ENCODE assay signal across 9 cellular contexts in genomic region chr16:50121721-50122445, GRCh38. TPM values are rescaled to one million over a fixed set of nuclear protein-coding genes. Genes with fewer than 3 reads are reported as not detected.
DNase-seq lines count a peak whose midpoint lies in the region; ATAC-seq and TF ChIP-seq lines count a peak whose summit lies in the region.
"Had no signal": no experiment of that assay in that cellular context is flagged by ENCODE, and none has a peak within 500 bp of the region (broad histone marks: within the 10 kb centered on the region; RNA-seq: fewer than 3 reads in every experiment).

No MANE protein-coding gene starts in this region.

- 71% methylated on average over 14 of the region's 14 CpGs for WGBS in esophagus muscularis mucosa

- no peaks in the 10 kb centered on the region for H3K36me3 ChIP-seq in esophagus muscularis mucosa

- H3K9me3 Mint-ChIP-seq in activated T-helper 2 cell treated with anti-CD3 and anti-CD28 coated beads, Interferon-gamma antibody, Interleukin-2, Interleukin-4, amounts not matched to agents 10 μg/mL and 5 μg/mL and 100 μg/mL, durations not matched to agents 14 hours and 24 hours and 36 hours = no peaks in the 10 kb centered on the region

- no peaks in the 10 kb centered on the region for H3K4me1 ChIP-seq in esophagus muscularis mucosa

- intact Hi-C loops in activated T-helper 2 cell treated with anti-CD3 and anti-CD28 coated beads, Interferon-gamma antibody, Interleukin-2, Interleukin-4, amounts not matched to agents 10 μg/mL and 5 μg/mL and 100 μg/mL, durations not matched to agents 14 hours and 24 hours and 36 hours (cut with micrococcal nuclease) = no loop called here
- intact Hi-C loops in esophagus muscularis mucosa (cut with DNase I) = no loop called here

- DNase-seq in COR-L47 (lab: John Stamatoyannopoulos, UW) (peak; percentile 50), esophagus muscularis mucosa (ENCODE audit: extremely low spot score) (no peak), C1 segment of cervical spinal cord (lab: John Stamatoyannopoulos, UW) (no peak), NCI-H69 (lab: John Stamatoyannopoulos, UW) (no peak), HPDE6-E6E7 (ENCODE audit: extremely low spot score) (no peak)
- DNase-seq in activated T-helper 2 cell treated with anti-CD3 and anti-CD28 coated beads, Interferon-gamma antibody, Interleukin-2, Interleukin-4, amounts not matched to agents 10 μg/mL and 5 μg/mL and 100 μg/mL, durations not matched to agents 14 hours and 24 hours and 36 hours (ENCODE audit: low spot score) = peak; percentile 15

- TF ChIP-seq CTCF in esophagus muscularis mucosa (IDR thresholded peaks at IDR 0.05) = no peak

- H3K27me3 Mint-ChIP-seq in activated T-helper 2 cell treated with anti-CD3 and anti-CD28 coated beads, Interferon-gamma antibody, Interleukin-2, Interleukin-4, amounts not matched to agents 10 μg/mL and 5 μg/mL and 100 μg/mL, durations not matched to agents 14 hours and 24 hours and 36 hours (ENCODE audit: low read depth) = no peaks in the 10 kb centered on the region

- no peak overlapping the region for H3K4me3 Mint-ChIP-seq in activated T-helper 2 cell treated with anti-CD3 and anti-CD28 coated beads, Interferon-gamma antibody, Interleukin-2, Interleukin-4, amounts not matched to agents 10 μg/mL and 5 μg/mL and 100 μg/mL, durations not matched to agents 14 hours and 24 hours and 36 hours (ENCODE audit: low read depth)

- no peaks in the 10 kb centered on the region for H3K36me3 Mint-ChIP-seq in activated T-helper 2 cell treated with anti-CD3 and anti-CD28 coated beads, Interferon-gamma antibody, Interleukin-2, Interleukin-4, amounts not matched to agents 10 μg/mL and 5 μg/mL and 100 μg/mL, durations not matched to agents 14 hours and 24 hours and 36 hours (ENCODE audit: low read depth)

- H3K27ac Mint-ChIP-seq in activated T-helper 2 cell treated with anti-CD3 and anti-CD28 coated beads, Interferon-gamma antibody, Interleukin-2, Interleukin-4, amounts not matched to agents 10 μg/mL and 5 μg/mL and 100 μg/mL, durations not matched to agents 14 hours and 24 hours and 36 hours = peak overlapping the region; percentile 21

- no peak for TF ChIP-seq POLR2A in esophagus muscularis mucosa (IDR thresholded peaks at IDR 0.05; ENCODE audit: low read depth)

- peaks cover 20% of the 10 kb centered on the region for H3K4me1 Mint-ChIP-seq in activated T-helper 2 cell treated with anti-CD3 and anti-CD28 coated beads, Interferon-gamma antibody, Interleukin-2, Interleukin-4, amounts not matched to agents 10 μg/mL and 5 μg/mL and 100 μg/mL, durations not matched to agents 14 hours and 24 hours and 36 hours (ENCODE audit: low read depth)

- ATAC-seq in GM19324 (IDR thresholded peaks at IDR 0.05; ENCODE audit: low FRiP score, unreplicated experiment) (peak; percentile 63), HG03354 (IDR thresholded peaks at IDR 0.05; ENCODE audit: poor library complexity, severe bottlenecking, unreplicated experiment) (peak; percentile 68)

- H3K27me3 ChIP-seq in esophagus muscularis mucosa = no peaks in the 10 kb centered on the region

- no peak overlapping the region for H3K4me3 ChIP-seq in esophagus muscularis mucosa

- H3K9me3 ChIP-seq in esophagus muscularis mucosa = no peaks in the 10 kb centered on the region

- H3K27ac ChIP-seq in esophagus muscularis mucosa (replicated peaks in 1 of 4) = no peak overlapping the region
- H3K27ac ChIP-seq: epithelial cell of prostate had no signal

- no peak for TF ChIP-seq EP300 in esophagus muscularis mucosa (IDR thresholded peaks at IDR 0.05)

RNA-seq across cellular contexts. Expression of gene TENT4B, which starts 31.2 kb away (rescaled TPM):
- total RNA-seq in activated T-helper 2 cell treated with anti-CD3 and anti-CD28 coated beads, Interferon-gamma antibody, Interleukin-2, Interleukin-4, amounts not matched to agents 10 μg/mL and 5 μg/mL and 100 μg/mL, durations not matched to agents 14 hours and 24 hours and 36 hours = 15.9 and 16.8 TPM in 2 replicates
- 10 to 100 TPM in 3 of 4 donors, 1 to 10 TPM in 1; 9.9 to 18.3 (median 16.7) TPM for total RNA-seq in esophagus muscularis mucosa

RNA-seq across cellular contexts. Expression of gene HEATR3, which starts 56.1 kb away (rescaled TPM):
- 24.9 and 25.9 TPM in 2 replicates for total RNA-seq in activated T-helper 2 cell treated with anti-CD3 and anti-CD28 coated beads, Interferon-gamma antibody, Interleukin-2, Interleukin-4, amounts not matched to agents 10 μg/mL and 5 μg/mL and 100 μg/mL, durations not matched to agents 14 hours and 24 hours and 36 hours
- 10 to 100 TPM in 3 of 4 donors, 1 to 10 TPM in 1; 10.0 to 25.7 (median 12.4) TPM for total RNA-seq in esophagus muscularis mucosa

Comparison
In these comparisons a context has a peak if more than half of its experiments do, and no peak if none do; other contexts are left out.
1. DNase-seq: peak in COR-L47 (single experiment) and activated T-helper 2 cell treated with anti-CD3 and anti-CD28 coated beads, Interferon-gamma antibody, Interleukin-2, Interleukin-4, amounts not matched to agents 10 μg/mL and 5 μg/mL and 100 μg/mL, durations not matched to agents 14 hours and 24 hours and 36 hours (single experiment); none in esophagus muscularis mucosa (single experiment), C1 segment of cervical spinal cord (0 of 14), NCI-H69 (single experiment) and HPDE6-E6E7 (single experiment).